Comparison of ENCODE assay signal across 19 cellular contexts in genomic region chr2:150127271-150127990, GRCh38.
DNase-seq lines count a peak whose midpoint lies in the region; ATAC-seq, FAIRE-seq and TF ChIP-seq lines count a peak whose summit lies in the region.
"Had no signal": no experiment of that assay in that cellular context is flagged by ENCODE, and none has a peak within 500 bp of the region (broad histone marks: within the 10 kb centered on the region; RNA-seq: fewer than 3 reads in every experiment).

No MANE protein-coding gene starts in this region.

- H3K4ac ChIP-seq in trophoblast cell (ENCODE audit: low read depth, low read length) = no peak overlapping the region

- H2AFZ ChIP-seq in endothelial cell of umbilical vein (ENCODE audit: low read depth, low read length) = no peak overlapping the region
- H2AFZ ChIP-seq in trophoblast cell (ENCODE audit: insufficient read depth, low read length, poor library complexity) = no peak overlapping the region

- TSS peak; percentile 72 for BruUV-seq in endothelial cell of umbilical vein (replicated peaks; lab: Mats Ljungman, UMichigan)

- H4K20me1 ChIP-seq in endothelial cell of umbilical vein (replicated peaks; ENCODE audit: control insufficient read depth, extremely low read depth, insufficient read depth, low read length) = no peaks in the 10 kb centered on the region

- intact Hi-C loops in endothelial cell of umbilical vein (cut with micrococcal nuclease) = no loop called here

- H3K9ac ChIP-seq in endothelial cell of umbilical vein (replicated peaks; ENCODE audit: extremely low read depth, insufficient read depth, low read length) = peak overlapping the region; percentile 36
- no peak overlapping the region for H3K9ac ChIP-seq in trophoblast cell (ENCODE audit: low read length)

- CTCF ChIA-PET in endothelial cell of umbilical vein (lab: Charles Lee) = interaction anchor here (0.7 to 3.1 kb wide), 9 partner anchors 8 to 1111 kb away, joined by 3 to 14 read pairs (median 5); no protein-coding TSS in a partner anchor

- H3K79me1 ChIP-seq in trophoblast cell (ENCODE audit: low read length) = peaks cover 7% of the 10 kb centered on the region

- no peak overlapping the region for H4K91ac ChIP-seq in trophoblast cell (ENCODE audit: low read depth, low read length)

- H3K79me2 ChIP-seq in endothelial cell of umbilical vein (ENCODE audit: control insufficient read depth, insufficient read depth, low read length) (no peaks in the 10 kb centered on the region), trophoblast cell (ENCODE audit: control insufficient read depth, insufficient read depth, low read length, poor library complexity) (no peaks in the 10 kb centered on the region)

- dilution Hi-C loops in endothelial cell of umbilical vein (cut with MboI; ENCODE audit: extremely low pct_ligation_motif_present, low sequenced_read_pairs) = loop anchor here (25.0 kb wide), 1 partner anchor 360 kb away; the partner anchor contains the start of gene RND3

- H2AK5ac ChIP-seq in trophoblast cell (ENCODE audit: low read length) = no peak overlapping the region

- no peak overlapping the region for H3K14ac ChIP-seq in trophoblast cell (ENCODE audit: low read length)

- no peak overlapping the region for H4K12ac ChIP-seq in trophoblast cell (ENCODE audit: low read depth, low read length)

- H3K9me1 ChIP-seq in endothelial cell of umbilical vein (replicated peaks; ENCODE audit: control insufficient read depth, extremely low read depth, insufficient read depth, low read length) = no peaks in the 10 kb centered on the region

- H3K4me1 ChIP-seq in endothelial cell of umbilical vein (ENCODE audit: control insufficient read depth, extremely low read depth, insufficient read depth, low read length) = peaks cover 25% of the 10 kb centered on the region
- peaks cover 7 to 12% of the 10 kb centered on the region in 2 experiments for H3K4me1 ChIP-seq in trophoblast cell (ENCODE audit: control insufficient read depth in 1 of 2, insufficient read depth in 2 of 2, low read length in 2 of 2)
- H3K4me1 ChIP-seq: uterus had no signal

- H3K4me2 ChIP-seq in endothelial cell of umbilical vein (ENCODE audit: insufficient read depth, low read length) = peak overlapping the region; percentile 3
- no peak overlapping the region for H3K4me2 ChIP-seq in trophoblast cell (ENCODE audit: low read length)

- FAIRE-seq in endothelial cell of umbilical vein (lab: Jason Lieb, UNC) = no peak

- peak; percentile 50 for ATAC-seq in HG03565 (IDR thresholded peaks at IDR 0.05; ENCODE audit: unreplicated experiment)
- no peak for ATAC-seq in HG02588 (IDR thresholded peaks at IDR 0.05; ENCODE audit: unreplicated experiment)

- no peaks in the 10 kb centered on the region for H3K27me3 ChIP-seq in endothelial cell of umbilical vein (ENCODE audit: control insufficient read depth in 2 of 2, insufficient read depth in 2 of 2, low read length in 2 of 2)
- no peaks in the 10 kb centered on the region for H3K27me3 ChIP-seq in trophoblast cell (ENCODE audit: insufficient read depth, low read length)
- H3K27me3 ChIP-seq: uterus had no signal

- no CpG with 5 or more reads among the region's 6 CpGs for WGBS in trophoblast cell (ENCODE audit: extremely low coverage, insufficient coverage, insufficient read length)

- no peak overlapping the region for H2BK120ac ChIP-seq in trophoblast cell (ENCODE audit: insufficient read depth, low read length, poor library complexity)

- POLR2A ChIA-PET in endothelial cell of umbilical vein (lab: Charles Lee) = interaction anchor here (1.3 kb wide), 1 partner anchor 14 kb away, joined by 4 read pairs; no protein-coding TSS in a partner anchor

- no peak overlapping the region for H3K23ac ChIP-seq in trophoblast cell (ENCODE audit: low read length)

- H3K4me3 ChIP-seq in endothelial cell of umbilical vein (replicated peaks in 1 of 3; ENCODE audit: insufficient read depth in 1 of 3, low read depth in 1 of 3, low read length in 3 of 3) (no peak overlapping the region), trophoblast cell (ENCODE audit: low read depth, low read length) (no peak overlapping the region)
- H3K4me3 ChIP-seq: uterus had no signal

- H2BK12ac ChIP-seq in trophoblast cell (ENCODE audit: low read length) = peak overlapping the region; percentile 5

- no peak for TF ChIP-seq CTCF in endothelial cell of umbilical vein (IDR thresholded peaks at IDR 0.05; ENCODE audit: extremely low read depth in 1 of 2, insufficient read depth in 1 of 2, low read depth in 1 of 2, low read length in 2 of 2)

- no peak overlapping the region for H2BK5ac ChIP-seq in trophoblast cell (ENCODE audit: low read depth, low read length, poor library complexity)

- H3K36me3 ChIP-seq in endothelial cell of umbilical vein (ENCODE audit: control insufficient read depth in 2 of 2, extremely low read depth in 1 of 2, insufficient read depth in 2 of 2, low read length in 2 of 2) (no peaks in the 10 kb centered on the region), trophoblast cell (ENCODE audit: control insufficient read depth in 1 of 2, insufficient read depth in 2 of 2, low read length in 2 of 2) (no peaks in the 10 kb centered on the region)
- H3K36me3 ChIP-seq: uterus had no signal

- TF ChIP-seq POLR2A in endothelial cell of umbilical vein (IDR thresholded peaks at IDR 0.05; ENCODE audit: low read depth, low read length) = no peak

- H4K8ac ChIP-seq in trophoblast cell (ENCODE audit: low read depth, low read length) = no peak overlapping the region

- DNase-seq in NK-92 treated with Interleukin-12 subunit alpha and Interleukin-12 subunit beta, amount 100 ng/mL, for 24 hours (lab: John Stamatoyannopoulos, UW) = peak; percentile 34
- DNase-seq in NK-92 (lab: John Stamatoyannopoulos, UW; ENCODE audit: unreplicated experiment) (no peak), endothelial cell of umbilical vein (ENCODE audit: low read depth, low spot score) (peak; percentile 37), trophoblast cell (no peak), epidermal melanocyte (ENCODE audit: insufficient read length, low spot score) (no peak), NCI-H524 (lab: John Stamatoyannopoulos, UW) (no peak)
- DNase-seq: 8988T; activated CD4-positive, alpha-beta T cell treated with anti-CD3 and anti-CD28 coated beads, Interleukin-2, amount 10 ng/mL, durations not matched to agents 24 days and 14 days; activated CD8-positive, alpha-beta memory T cell treated with anti-CD3 and anti-CD28 coated beads, Interleukin-2, amount 50 U/mL, for 4 hours; activated effector memory CD4-positive, alpha-beta T cell treated with anti-CD3 and anti-CD28 coated beads, Interleukin-2, amount 50 U/mL, for 16 hours; caudate nucleus; GF-D8; NCI-H1694 treated with DMSO at 0.1 percent for 48 hours; NCI-H2227 treated with DMSO at 0.1 percent for 48 hours; nucleus accumbens; substantia nigra; uterus had no signal

- no peak overlapping the region for H3K18ac ChIP-seq in trophoblast cell (ENCODE audit: low read length)

- H3K27ac ChIP-seq in endothelial cell of umbilical vein (ENCODE audit: insufficient read depth, low read depth, low read length) = peak overlapping the region; percentile 65
- H3K27ac ChIP-seq in trophoblast cell (ENCODE audit: low read depth, low read length) = no peak overlapping the region
- H3K27ac ChIP-seq: uterus had no signal

- no peaks in the 10 kb centered on the region for H3K9me3 ChIP-seq in endothelial cell of umbilical vein (replicated peaks; ENCODE audit: control insufficient read depth, insufficient read depth, low read length)
- H3K9me3 ChIP-seq in trophoblast cell (ENCODE audit: insufficient read depth, low read depth, low read length) = no peaks in the 10 kb centered on the region
- H3K9me3 ChIP-seq: uterus had no signal

TF ChIP-seq in endothelial cell of umbilical vein, 7 proteins besides CTCF, POLR2A, EP300 and RAD21:
- TF ChIP-seq MAX (IDR thresholded peaks at IDR 0.05; ENCODE audit: insufficient read depth, insufficient read length) (no peak), MYC (IDR thresholded peaks at IDR 0.05; ENCODE audit: low read depth, low read length) (no peak), JUN (IDR thresholded peaks at IDR 0.05; ENCODE audit: borderline replicate concordance, insufficient read depth, insufficient read length, low read depth) (no peak), EZH2 (IDR thresholded peaks at IDR 0.05; ENCODE audit: borderline replicate concordance, low read depth, low read length, severe bottlenecking) (no peak), GATA2 (IDR thresholded peaks at IDR 0.05; ENCODE audit: insufficient read depth, insufficient read length, low read depth, low read length) (no peak), FOS (IDR thresholded peaks at IDR 0.05; ENCODE audit: borderline replicate concordance, insufficient read depth, low read length) (no peak), POLR2AphosphoS5 (IDR thresholded peaks at IDR 0.05; ENCODE audit: insufficient read depth, low read depth, low read length) (no peak)

Comparison
In these comparisons a context has a peak if more than half of its experiments do, and no peak if none do; other contexts are left out.
1. DNase-seq: peak in NK-92 treated with Interleukin-12 subunit alpha and Interleukin-12 subunit beta, amount 100 ng/mL, for 24 hours (single experiment) and endothelial cell of umbilical vein (single experiment); none in NK-92 (single experiment), trophoblast cell (0 of 2), epidermal melanocyte (single experiment) and NCI-H524 (0 of 2).